28 cellular contexts compared by ENCODE assay signal in the genomic region with DNA sequence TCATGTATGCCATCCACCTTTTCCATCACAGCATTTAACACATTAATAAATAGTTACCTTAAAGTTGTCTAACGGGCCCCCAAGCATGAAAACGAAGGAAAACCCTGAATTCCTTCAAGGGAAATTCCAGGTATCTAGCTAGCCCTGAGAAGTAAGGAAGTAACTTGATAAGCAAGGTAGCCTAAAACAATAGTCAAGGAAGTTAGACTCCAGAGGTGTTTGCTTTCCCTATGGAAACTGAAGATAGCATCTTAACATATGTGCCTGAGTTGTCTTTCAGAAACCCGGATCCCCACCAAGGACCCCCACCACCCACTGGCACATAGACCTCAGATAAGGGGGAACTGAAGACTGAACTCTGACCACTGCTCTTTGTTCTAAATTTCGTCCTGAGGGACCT.
"Had no signal": no experiment of that assay in that cellular context is flagged by ENCODE, and none has a peak within 500 bp of the region (broad histone marks: within the 10 kb centered on the region; RNA-seq: fewer than 3 reads in every experiment).

No MANE protein-coding gene starts in this region.

- H3K4me3 Mint-ChIP-seq: natural killer cell; nephron; neural progenitor cell; stimulated activated effector memory CD8-positive, alpha-beta T cell treated with anti-CD3 and anti-CD28 coated beads, Interleukin-12 subunit alpha, Interleukin-12 subunit beta, amount 100 ng/mL, for 72 hours; stimulated activated naive B cell treated with anti-CD40 and anti-IgM and Interleukin-4, amounts not matched to agents 10 μg/mL and 1 μg/mL and 100 μg/mL, for 72 hours; stimulated activated naive CD8-positive, alpha-beta T cell treated with anti-CD3 and anti-CD28 coated beads, Interleukin-15, Interleukin-2, amounts not matched to agents 100 ng/mL and 50 ng/mL, for 24 hours had no signal

- H3K27me3 ChIP-seq: neural progenitor cell, ovary, right lobe of liver, sigmoid colon, stomach, thyroid gland, tibial nerve, upper lobe of left lung, vagina had no signal

- H3K4me2 ChIP-seq: neural progenitor cell had no signal

- H3K36me3 Mint-ChIP-seq: natural killer cell; neural progenitor cell; stimulated activated effector memory CD8-positive, alpha-beta T cell treated with anti-CD3 and anti-CD28 coated beads, Interleukin-12 subunit alpha, Interleukin-12 subunit beta, amount 100 ng/mL, for 72 hours had no signal

- H3K27ac ChIP-seq: neural progenitor cell, ovary, parathyroid adenoma, psoas muscle, right lobe of liver, sigmoid colon, stomach, thoracic aorta, thyroid gland, tibial nerve, upper lobe of left lung, vagina had no signal

- H3K9me3 ChIP-seq: ovary, right lobe of liver, sigmoid colon, thoracic aorta, thyroid gland, upper lobe of left lung, vagina had no signal

- DNase-seq: natural killer cell; occipital lobe; ovary; posterior cingulate gyrus; psoas muscle; right cardiac atrium; right lobe of liver; sigmoid colon; small intestine; stimulated activated CD4-positive, alpha-beta T cell treated with anti-CD3 and anti-CD28 coated beads, Interleukin-15, amount 100 ng/mL, for 24 hours; stimulated activated CD4-positive, alpha-beta T cell treated with anti-CD3 and anti-CD28 coated beads, Interleukin-2, amount 100 ng/mL, for 24 hours; stimulated activated CD4-positive, alpha-beta T cell treated with anti-CD3 and anti-CD28 coated beads, Interleukin-2, amount 100 ng/mL, for 48 hours; stimulated activated CD4-positive, alpha-beta T cell treated with anti-CD3 and anti-CD28 coated beads, Interleukin-4, amount 100 ng/mL, for 24 hours; stimulated activated naive B cell treated with anti-CD40 and anti-IgM and Interleukin-4, amounts not matched to agents 10 μg/mL and 1 μg/mL and 100 μg/mL, for 72 hours; stimulated activated naive CD4-positive, alpha-beta T cell treated with Interleukin-2 at 50 U/mL for 16 hours; stomach; thyroid gland; trophoblast cell; upper lobe of left lung had no signal

- H3K4me1 Mint-ChIP-seq: natural killer cell; neural progenitor cell; stimulated activated effector memory CD8-positive, alpha-beta T cell treated with anti-CD3 and anti-CD28 coated beads, Interleukin-12 subunit alpha, Interleukin-12 subunit beta, amount 100 ng/mL, for 72 hours; stimulated activated naive B cell treated with anti-CD40 and anti-IgM and Interleukin-4, amounts not matched to agents 10 μg/mL and 1 μg/mL and 100 μg/mL, for 72 hours had no signal

- H3K79me2 ChIP-seq: parathyroid adenoma had no signal

- H3K36me3 ChIP-seq: neural progenitor cell, ovary, right lobe of liver, sigmoid colon, stomach, thoracic aorta, thyroid gland, tibial nerve, upper lobe of left lung, vagina had no signal

- H3K4me3 ChIP-seq: neural progenitor cell, ovary, psoas muscle, right lobe of liver, sigmoid colon, stomach, thoracic aorta, thyroid gland, tibial nerve, upper lobe of left lung, vagina had no signal

- H3K27me3 Mint-ChIP-seq: progenitor cell of endocrine pancreas had no signal

- H3K27ac Mint-ChIP-seq: natural killer cell; nephron; neural progenitor cell; progenitor cell of endocrine pancreas; stimulated activated effector memory CD8-positive, alpha-beta T cell treated with anti-CD3 and anti-CD28 coated beads, Interleukin-12 subunit alpha, Interleukin-12 subunit beta, amount 100 ng/mL, for 72 hours; stimulated activated naive B cell treated with anti-CD40 and anti-IgM and Interleukin-4, amounts not matched to agents 10 μg/mL and 1 μg/mL and 100 μg/mL, for 72 hours; stimulated activated naive CD8-positive, alpha-beta T cell treated with anti-CD3 and anti-CD28 coated beads, Interleukin-15, Interleukin-2, amounts not matched to agents 100 ng/mL and 50 ng/mL, for 24 hours had no signal

- H3K9ac ChIP-seq: neural progenitor cell, parathyroid adenoma had no signal

- H3K4me1 ChIP-seq: neural progenitor cell, parathyroid adenoma, psoas muscle, right lobe of liver, sigmoid colon, stomach, thyroid gland, tibial nerve, upper lobe of left lung, vagina had no signal

- H2AFZ ChIP-seq: neural progenitor cell, parathyroid adenoma had no signal

- ATAC-seq: natural killer cell; psoas muscle; right cardiac atrium; right lobe of liver; stimulated activated effector memory CD8-positive, alpha-beta T cell treated with anti-CD3 and anti-CD28 coated beads, Interleukin-12 subunit alpha, Interleukin-12 subunit beta, amount 100 ng/mL, for 72 hours; stimulated activated naive B cell treated with anti-CD40 and anti-IgM and Interleukin-4, amounts not matched to agents 10 μg/mL and 1 μg/mL and 100 μg/mL, for 72 hours had no signal
